9 cellular contexts compared by ENCODE assay signal in genomic region chr12:130013771-130014484, GRCh38.
DNase-seq lines count a peak whose midpoint lies in the region; ATAC-seq lines count a peak whose summit lies in the region.
"Had no signal": no experiment of that assay in that cellular context is flagged by ENCODE, and none has a peak within 500 bp of the region (broad histone marks: within the 10 kb centered on the region; RNA-seq: fewer than 3 reads in every experiment).

No MANE protein-coding gene starts in this region.

- CTCF ChIA-PET in activated naive CD4-positive, alpha-beta T cell treated with anti-CD3 and anti-CD28 coated beads, Interleukin-2, amount 10 ng/mL, durations not matched to agents 7 days and 5 days (lab: Charles Lee), result interaction anchor here (0.7 to 2.5 kb wide), 12 partner anchors 9 to 1755 kb away, joined by 3 to 14 read pairs (median 4); no protein-coding TSS in a partner anchor

- H3K27me3 ChIP-seq in iPS-18a (ENCODE audit: control insufficient read depth, insufficient read depth, low read length), result peaks cover 5% of the 10 kb centered on the region

- no peaks in the 10 kb centered on the region for H3K4me1 Mint-ChIP-seq in activated naive CD4-positive, alpha-beta T cell treated with anti-CD3 and anti-CD28 coated beads, Interleukin-2, amount 10 ng/mL, durations not matched to agents 7 days and 5 days

- H3K4me1 ChIP-seq in iPS-18a (ENCODE audit: control insufficient read depth, low read depth, low read length), result no peaks in the 10 kb centered on the region

- H3K4me3 Mint-ChIP-seq in activated naive CD4-positive, alpha-beta T cell treated with anti-CD3 and anti-CD28 coated beads, Interleukin-2, amount 10 ng/mL, durations not matched to agents 7 days and 5 days, result no peak overlapping the region
- H3K4me3 Mint-ChIP-seq: dendritic cell treated with granulocyte-macrophage colony-stimulating factor and Interleukin-4, amounts not matched to agents 40 ng/mL and 50 ng/mL, for 4 days had no signal

- H3K9me3 Mint-ChIP-seq in activated naive CD4-positive, alpha-beta T cell treated with anti-CD3 and anti-CD28 coated beads, Interleukin-2, amount 10 ng/mL, durations not matched to agents 7 days and 5 days, result no peaks in the 10 kb centered on the region
- H3K9me3 Mint-ChIP-seq: dendritic cell treated with granulocyte-macrophage colony-stimulating factor and Interleukin-4, amounts not matched to agents 40 ng/mL and 50 ng/mL, for 4 days had no signal

- no peaks in the 10 kb centered on the region for H3K36me3 ChIP-seq in iPS-18a (ENCODE audit: control insufficient read depth, low read depth, low read length)

- H3K27ac Mint-ChIP-seq in activated naive CD4-positive, alpha-beta T cell treated with anti-CD3 and anti-CD28 coated beads, Interleukin-2, amount 10 ng/mL, durations not matched to agents 7 days and 5 days, result no peak overlapping the region
- H3K27ac Mint-ChIP-seq: dendritic cell treated with granulocyte-macrophage colony-stimulating factor and Interleukin-4, amounts not matched to agents 40 ng/mL and 50 ng/mL, for 4 days had no signal

- peak overlapping the region; percentile 34 for H3K4me3 ChIP-seq in iPS-18a (ENCODE audit: low read length)

- no peak overlapping the region for H3K9ac ChIP-seq in iPS-18a (ENCODE audit: low read length)

- DNase-seq in activated naive CD4-positive, alpha-beta T cell treated with anti-CD3 and anti-CD28 coated beads, Interleukin-2, amount 10 ng/mL, durations not matched to agents 7 days and 5 days, result peak; percentile 64
- DNase-seq in activated naive CD4-positive, alpha-beta T cell (lab: John Stamatoyannopoulos, UW), result no peak
- peak; percentile 53 for DNase-seq in NCI-H774 (lab: John Stamatoyannopoulos, UW)
- peak; percentile 67 for DNase-seq in stimulated activated CD4-positive, alpha-beta T cell treated with anti-CD3 and anti-CD28 coated beads, Interleukin-15, amount 100 ng/mL, for 24 hours
- no peak for DNase-seq in activated CD4-positive, CD25-positive, alpha-beta regulatory T cell (lab: John Stamatoyannopoulos, UW)

- peak overlapping the region; percentile 16 for H3K27ac ChIP-seq in angular gyrus (ENCODE audit: low read depth, low read length)
- H3K27ac ChIP-seq in iPS-18a (ENCODE audit: low read length), result no peak overlapping the region

- H3K27me3 Mint-ChIP-seq in activated naive CD4-positive, alpha-beta T cell treated with anti-CD3 and anti-CD28 coated beads, Interleukin-2, amount 10 ng/mL, durations not matched to agents 7 days and 5 days, result no peaks in the 10 kb centered on the region

- ATAC-seq in HG03175 (IDR thresholded peaks at IDR 0.05; ENCODE audit: unreplicated experiment), result peak; percentile 74

- H3K9me3 ChIP-seq in iPS-18a (ENCODE audit: control insufficient read depth, low read depth, low read length), result no peaks in the 10 kb centered on the region

- H3K36me3 Mint-ChIP-seq in activated naive CD4-positive, alpha-beta T cell treated with anti-CD3 and anti-CD28 coated beads, Interleukin-2, amount 10 ng/mL, durations not matched to agents 7 days and 5 days, result no peaks in the 10 kb centered on the region

Comparison
In these comparisons a context has a peak if more than half of its experiments do, and no peak if none do; other contexts are left out.
1. DNase-seq: peak in activated naive CD4-positive, alpha-beta T cell treated with anti-CD3 and anti-CD28 coated beads, Interleukin-2, amount 10 ng/mL, durations not matched to agents 7 days and 5 days (single experiment), NCI-H774 (single experiment) and stimulated activated CD4-positive, alpha-beta T cell treated with anti-CD3 and anti-CD28 coated beads, Interleukin-15, amount 100 ng/mL, for 24 hours (single experiment); none in activated naive CD4-positive, alpha-beta T cell (0 of 4) and activated CD4-positive, CD25-positive, alpha-beta regulatory T cell (0 of 4).